8 cellular contexts compared by ENCODE assay signal in genomic region chr1:160375788-160376524, GRCh38. TPM values are rescaled to one million over a fixed set of nuclear protein-coding genes. Genes with fewer than 3 reads are reported as not detected.
DNase-seq lines count a peak whose midpoint lies in the region; ATAC-seq, FAIRE-seq and TF ChIP-seq lines count a peak whose summit lies in the region.

No MANE protein-coding gene starts in this region.

- in situ Hi-C loops in IMR-90 (cut with MboI; ENCODE audit: low sequenced_read_pairs), result loop anchor here (10.0 kb wide), 1 partner anchor 441 kb away; no protein-coding TSS in a partner anchor

- no peak for FAIRE-seq in small intestine (lab: Jason Lieb, UNC)

- DNase-seq in GM12865 (ENCODE audit: low read depth), result peak; percentile 56
- no peak for DNase-seq in IMR-90
- peak in 1 of 4 donors; percentile 7 for DNase-seq in body of pancreas
- DNase-seq in mucosa of descending colon, result no peak
- no peak for DNase-seq in CD4-positive, alpha-beta memory T cell
- DNase-seq in NCI-H2081 (lab: John Stamatoyannopoulos, UW), result no peak
- no peak for DNase-seq in small intestine

- no peaks in the 10 kb centered on the region for H3K36me3 ChIP-seq in IMR-90 (ENCODE audit: control insufficient read depth, insufficient read depth, low read length)
- H3K36me3 ChIP-seq in body of pancreas (replicated peaks in 1 of 2; ENCODE audit: insufficient read depth in 1 of 2, low read depth in 2 of 2), result no peaks in the 10 kb centered on the region
- no peaks in the 10 kb centered on the region for H3K36me3 ChIP-seq in mucosa of descending colon (ENCODE audit: low read depth)
- H3K36me3 ChIP-seq in CD4-positive, alpha-beta memory T cell (ENCODE audit: insufficient read depth, low read length), result no peaks in the 10 kb centered on the region
- no peaks in the 10 kb centered on the region for H3K36me3 ChIP-seq in small intestine (ENCODE audit: control insufficient read depth in 2 of 2, insufficient read depth in 2 of 2, low read length in 2 of 2)

- H2AK5ac ChIP-seq in IMR-90 (ENCODE audit: low read depth, low read length), result no peak overlapping the region

- H2BK5ac ChIP-seq in IMR-90 (ENCODE audit: low read depth, low read length, poor library complexity, severe bottlenecking), result no peak overlapping the region

- intact Hi-C loops in IMR-90 (cut with micrococcal nuclease), result loop anchor here (1.0 to 10.0 kb wide), 5 partner anchors 85 to 431 kb away; partner anchors contain the start of gene IGSF9
- intact Hi-C loops in body of pancreas (cut with DNase I), result loop anchor here (10.0 kb wide), 1 partner anchor 271 kb away; no protein-coding TSS in a partner anchor
- intact Hi-C loops in mucosa of descending colon (cut with DNase I, micrococcal nuclease), result no loop called here
- intact Hi-C loops in CD4-positive, alpha-beta memory T cell (cut with micrococcal nuclease), result loop anchor here (1.0 to 5.0 kb wide), 5 partner anchors 183 to 439 kb away; no protein-coding TSS in a partner anchor

- H3K23ac ChIP-seq in IMR-90 (ENCODE audit: low read depth, low read length), result no peak overlapping the region; the same call in 1 of the 2 replicates

- H3K9me3 ChIP-seq in IMR-90 (ENCODE audit: control insufficient read depth, insufficient read depth, low read length) (no peaks in the 10 kb centered on the region), body of pancreas (no peaks in the 10 kb centered on the region), mucosa of descending colon (no peaks in the 10 kb centered on the region), small intestine (ENCODE audit: control insufficient read depth, low read depth) (no peaks in the 10 kb centered on the region)
- H3K9me3 ChIP-seq in CD4-positive, alpha-beta memory T cell (ENCODE audit: control insufficient read depth in 1 of 2, low read length in 2 of 2), result no peaks in the 10 kb centered on the region

- no peak overlapping the region for H2BK120ac ChIP-seq in IMR-90 (ENCODE audit: low read depth, low read length)

- H3K4me3 Mint-ChIP-seq in CD4-positive, alpha-beta memory T cell, result peak overlapping the region in 4 of 8 donors; percentile 3 to 62 (median 36)

- CTCF ChIA-PET in IMR-90 (lab: Yijun Ruan, JAX), result interaction anchor here (0.6 to 2.3 kb wide), 13 partner anchors 12 to 357 kb away, joined by 3 to 12 read pairs (median 4); no protein-coding TSS in a partner anchor
- CTCF ChIA-PET in CD4-positive, alpha-beta memory T cell (lab: Charles Lee; ENCODE audit: partially characterized antibody), result interaction anchor here (1.2 to 9.9 kb wide), 18 partner anchors 10 to 299 kb away, joined by 3 to 77 read pairs (median 7); partner anchors contain the start of genes CASQ1, IGSF8, NCSTN and NHLH1

- no peak overlapping the region for H3K9ac ChIP-seq in IMR-90 (ENCODE audit: low read depth, low read length)

- no peaks in the 10 kb centered on the region for H4K20me1 ChIP-seq in IMR-90 (ENCODE audit: insufficient read depth, low read length)

- dilution Hi-C loops in IMR-90 (cut with HindIII; ENCODE audit: low sequenced_read_pairs, unreplicated experiment), result no loop called here

- no peak overlapping the region; the same call in 1 of the 2 replicates for H3K14ac ChIP-seq in IMR-90 (replicated peaks; ENCODE audit: low read depth, low read length)

- no peaks in the 10 kb centered on the region for H3K36me3 Mint-ChIP-seq in CD4-positive, alpha-beta memory T cell

- ATAC-seq in IMR-90 (ENCODE audit: low read depth) (peak; percentile 16), body of pancreas (peak; percentile 33), mucosa of descending colon (peak; percentile 11), HG03439 (IDR thresholded peaks at IDR 0.05; ENCODE audit: unreplicated experiment) (no peak)

- no peaks in the 10 kb centered on the region; the same call in 1 of the 2 replicates for H3K9me1 ChIP-seq in IMR-90 (ENCODE audit: insufficient read depth, low read length)

- H2BK15ac ChIP-seq in IMR-90 (ENCODE audit: low read depth, low read length), result no peak overlapping the region; the same call in 2 of the 3 replicates

- peak overlapping the region; percentile 50 for H2AK9ac ChIP-seq in IMR-90 (replicated peaks; ENCODE audit: low read depth, low read length, poor library complexity)

- TF ChIP-seq RAD21 in IMR-90 (IDR thresholded peaks at IDR 0.05; ENCODE audit: low read length), result no peak

- H3K4me3 ChIP-seq in GM12865 (ENCODE audit: low read depth, low read length) (no peak overlapping the region), IMR-90 (ENCODE audit: insufficient read depth, low read depth, low read length) (no peak overlapping the region), body of pancreas (no peak overlapping the region), mucosa of descending colon (no peak overlapping the region), small intestine (ENCODE audit: low read depth in 1 of 2, low read length in 2 of 2) (no peak overlapping the region)
- no peak overlapping the region for H3K4me3 ChIP-seq in CD4-positive, alpha-beta memory T cell (ENCODE audit: low read length in 2 of 2)

- H3K4me1 ChIP-seq in IMR-90 (ENCODE audit: control insufficient read depth, insufficient read depth, low read length) (no peaks in the 10 kb centered on the region), body of pancreas (peaks cover 9% of the 10 kb centered on the region), mucosa of descending colon (ENCODE audit: low read depth) (no peaks in the 10 kb centered on the region), small intestine (ENCODE audit: control insufficient read depth in 2 of 2, insufficient read depth in 1 of 2, low read depth in 1 of 2, low read length in 1 of 2) (no peaks in the 10 kb centered on the region)
- H3K4me1 ChIP-seq in CD4-positive, alpha-beta memory T cell (ENCODE audit: insufficient read depth, low read length), result peaks cover 14% of the 10 kb centered on the region

- H3K27me3 ChIP-seq in IMR-90 (ENCODE audit: control insufficient read depth, insufficient read depth, low read length), result peaks cover 13% of the 10 kb centered on the region; the same call in 1 of the 2 replicates
- no peaks in the 10 kb centered on the region for H3K27me3 ChIP-seq in body of pancreas
- no peaks in the 10 kb centered on the region for H3K27me3 ChIP-seq in CD4-positive, alpha-beta memory T cell (ENCODE audit: insufficient read depth, low read length)
- H3K27me3 ChIP-seq in small intestine (ENCODE audit: control insufficient read depth in 2 of 2, insufficient read depth in 2 of 2, low read length in 2 of 2), result no peaks in the 10 kb centered on the region

- no peaks in the 10 kb centered on the region for H3K79me1 ChIP-seq in IMR-90 (ENCODE audit: low read depth in 1 of 2, low read length in 2 of 2)

- H3K27me3 Mint-ChIP-seq in CD4-positive, alpha-beta memory T cell, result peaks cover 0 to 1% of the 10 kb centered on the region in 2 donors

- peak overlapping the region in 2 of 7 donors; percentile 37 to 44 for H3K27ac Mint-ChIP-seq in CD4-positive, alpha-beta memory T cell

- WGBS in IMR-90 (ENCODE audit: extremely low coverage in 2 of 2, insufficient read length in 1 of 2), 2 experiments, result 35% methylated on average over 3 of the region's 9 CpGs; no CpG with 5 or more reads in 1 of the 2 experiments
- WGBS in body of pancreas, 2 donors, result 26 to 33% methylated on average over 7 to 9 of the region's 9 CpGs
- 32 to 64% (median 48%) methylated on average over 9 of the region's 9 CpGs for WGBS in small intestine, 3 donors

- TF ChIP-seq POLR2A in IMR-90 (IDR thresholded peaks at IDR 0.05; ENCODE audit: low read depth, low read length) (no peak), body of pancreas (IDR thresholded peaks at IDR 0.05) (no peak)

- H3K27ac ChIP-seq in IMR-90 (ENCODE audit: insufficient read depth, low read length) (no peak overlapping the region), body of pancreas (peak overlapping the region in 2 of 4 donors; percentile 58 to 64), small intestine (ENCODE audit: low read depth in 1 of 2, low read length in 1 of 2) (peak overlapping the region in 1 of 2 donors; percentile 6)
- no peak overlapping the region for H3K27ac ChIP-seq in CD4-positive, alpha-beta memory T cell (ENCODE audit: low read depth, low read length)

- POLR2A ChIA-PET in IMR-90 (lab: Charles Lee; ENCODE audit: unreplicated experiment), result no interaction called here
- POLR2A ChIA-PET in CD4-positive, alpha-beta memory T cell (lab: Charles Lee; ENCODE audit: partially characterized antibody), result no interaction called here

- H4K5ac ChIP-seq in IMR-90 (ENCODE audit: low read depth, low read length), result no peak overlapping the region

- H4K91ac ChIP-seq in IMR-90 (ENCODE audit: insufficient read depth, low read depth, low read length), result no peak overlapping the region

- peaks cover 9 to 16% (median 12%) of the 10 kb centered on the region in 4 donors for H3K4me1 Mint-ChIP-seq in CD4-positive, alpha-beta memory T cell

- H3K56ac ChIP-seq in IMR-90 (ENCODE audit: extremely low read depth, insufficient read depth, low read length), result no peak overlapping the region

- H4K8ac ChIP-seq in IMR-90 (ENCODE audit: low read depth in 2 of 2, low read length in 2 of 2), result no peak overlapping the region

- TF ChIP-seq CTCF in GM12865 (IDR thresholded peaks at IDR 0.05; ENCODE audit: insufficient read depth, low read depth, low read length, missing control alignments) (no peak), IMR-90 (conservative IDR thresholded peaks at IDR 0.05; ENCODE audit: low read depth, low read length) (no peak), body of pancreas (IDR thresholded peaks at IDR 0.05) (no peak), mucosa of descending colon (IDR thresholded peaks at IDR 0.05) (no peak)

- no peak overlapping the region for H3K4me2 ChIP-seq in IMR-90 (ENCODE audit: low read depth, low read length)

- H3K9me3 Mint-ChIP-seq in CD4-positive, alpha-beta memory T cell, result no peaks in the 10 kb centered on the region

- H3K4ac ChIP-seq in IMR-90 (ENCODE audit: low read depth, low read length), result no peak overlapping the region

- H2AFZ ChIP-seq in IMR-90 (replicated peaks; ENCODE audit: low read length, poor library complexity), result peak overlapping the region; percentile 71

- H3K18ac ChIP-seq in IMR-90 (ENCODE audit: low read depth, low read length), result no peak overlapping the region

- no peak overlapping the region for H2BK20ac ChIP-seq in IMR-90 (ENCODE audit: low read depth, low read length)

- no TSS peak for BruUV-seq in IMR-90 (replicated peaks; lab: Mats Ljungman, UMichigan)

RNA-seq across cellular contexts. Expression of gene NHLH1, which starts 9.1 kb away (rescaled TPM):
- not detected in 2 replicates for total RNA-seq in IMR-90 (2012; rRNA removed)
- polyA plus RNA-seq in IMR-90 (2012; rRNA removed), result 0.14 and 0.26 TPM in 2 replicates
- 0.02 and 0.04 TPM in 2 replicates for polyA plus RNA-seq in IMR-90 (2012; cell fraction: cytosol; rRNA removed)
- polyA plus RNA-seq in IMR-90 (2012; cell fraction: nucleus; rRNA removed; ENCODE audit: low replicate concordance), result 0.73 and 0.82 TPM in 2 replicates
- not detected for total RNA-seq in body of pancreas
- under 1 TPM; 0.14 to 0.16 (median 0.14) TPM for total RNA-seq in mucosa of descending colon
- under 1 TPM; 0.41 to 0.42 TPM for total RNA-seq in CD4-positive, alpha-beta memory T cell
- polyA plus RNA-seq in CD4-positive, alpha-beta memory T cell, result not detected
- polyA plus RNA-seq in small intestine, result under 1 TPM; 0.15 to 0.67 (median 0.54) TPM

RNA-seq across cellular contexts. Expression of gene VANGL2, which starts 24.4 kb away (rescaled TPM):
- 0.28 and 0.36 TPM in 2 replicates for total RNA-seq in IMR-90 (2012; rRNA removed)
- polyA plus RNA-seq in IMR-90 (2012; rRNA removed), result 3.2 and 3.6 TPM in 2 replicates
- polyA plus RNA-seq in IMR-90 (2012; cell fraction: cytosol; rRNA removed), result 1.3 and 2.4 TPM in 2 replicates
- 6.1 and 8.1 TPM in 2 replicates for polyA plus RNA-seq in IMR-90 (2012; cell fraction: nucleus; rRNA removed; ENCODE audit: low replicate concordance)
- total RNA-seq in body of pancreas, result 1 to 10 TPM; 3.6 to 7.8 TPM
- 1 to 10 TPM; 5.2 to 8.9 (median 8.7) TPM for total RNA-seq in mucosa of descending colon
- total RNA-seq in CD4-positive, alpha-beta memory T cell, result not detected
- polyA plus RNA-seq in CD4-positive, alpha-beta memory T cell, result not detected
- polyA plus RNA-seq in small intestine, result 1 to 10 TPM in 1 of 3 donors, under 1 TPM in 2; 0.27 to 5.4 (median 0.67) TPM

RNA-seq across cellular contexts. Expression of gene NCSTN, which starts 32.8 kb away (rescaled TPM):
- total RNA-seq in IMR-90 (2012; rRNA removed), result 46.7 and 60.2 TPM in 2 replicates
- 182 and 194 TPM in 2 replicates for polyA plus RNA-seq in IMR-90 (2012; rRNA removed)
- 91.0 and 111 TPM in 2 replicates for polyA plus RNA-seq in IMR-90 (2012; cell fraction: cytosol; rRNA removed)
- 133 and 187 TPM in 2 replicates for polyA plus RNA-seq in IMR-90 (2012; cell fraction: nucleus; rRNA removed; ENCODE audit: low replicate concordance)
- 10 to 100 TPM; 30.7 to 39.2 TPM for total RNA-seq in body of pancreas
- 100 to 1,000 TPM in 1 of 3 donors, 10 to 100 TPM in 2; 70.4 to 104 (median 95.8) TPM for total RNA-seq in mucosa of descending colon
- total RNA-seq in CD4-positive, alpha-beta memory T cell, result 10 to 100 TPM; 62.2 to 68.0 TPM
- 10 to 100 TPM; 68.1 to 93.1 TPM for polyA plus RNA-seq in CD4-positive, alpha-beta memory T cell
- 10 to 100 TPM; 50.1 to 65.9 (median 53.2) TPM for polyA plus RNA-seq in small intestine

RNA-seq across cellular contexts. Expression of gene COPA, which starts 32.9 kb away (rescaled TPM):
- 377 and 436 TPM in 2 replicates for total RNA-seq in IMR-90 (2012; rRNA removed)
- 201 and 204 TPM in 2 replicates for polyA plus RNA-seq in IMR-90 (2012; rRNA removed)
- 82.2 and 103 TPM in 2 replicates for polyA plus RNA-seq in IMR-90 (2012; cell fraction: cytosol; rRNA removed)
- polyA plus RNA-seq in IMR-90 (2012; cell fraction: nucleus; rRNA removed; ENCODE audit: low replicate concordance), result 78.3 and 211 TPM in 2 replicates
- 10 to 100 TPM; 75.8 to 86.7 TPM for total RNA-seq in body of pancreas
- 100 to 1,000 TPM; 141 to 165 (median 151) TPM for total RNA-seq in mucosa of descending colon
- 100 to 1,000 TPM; 128 to 132 TPM for total RNA-seq in CD4-positive, alpha-beta memory T cell
- 100 to 1,000 TPM; 115 to 150 TPM for polyA plus RNA-seq in CD4-positive, alpha-beta memory T cell
- 100 to 1,000 TPM in 1 of 3 donors, 10 to 100 TPM in 2; 79.7 to 103 (median 83.2) TPM for polyA plus RNA-seq in small intestine

Comparison
In these comparisons a context has a peak if more than half of its experiments do, and no peak if none do; other contexts are left out.
1. intact Hi-C loops: an anchor here in IMR-90 (1.0 to 10.0 kb wide), body of pancreas (10.0 kb wide) and CD4-positive, alpha-beta memory T cell (1.0 to 5.0 kb wide); none called in mucosa of descending colon.